ENCODE assay signal across 23 cellular contexts in the genomic region with DNA sequence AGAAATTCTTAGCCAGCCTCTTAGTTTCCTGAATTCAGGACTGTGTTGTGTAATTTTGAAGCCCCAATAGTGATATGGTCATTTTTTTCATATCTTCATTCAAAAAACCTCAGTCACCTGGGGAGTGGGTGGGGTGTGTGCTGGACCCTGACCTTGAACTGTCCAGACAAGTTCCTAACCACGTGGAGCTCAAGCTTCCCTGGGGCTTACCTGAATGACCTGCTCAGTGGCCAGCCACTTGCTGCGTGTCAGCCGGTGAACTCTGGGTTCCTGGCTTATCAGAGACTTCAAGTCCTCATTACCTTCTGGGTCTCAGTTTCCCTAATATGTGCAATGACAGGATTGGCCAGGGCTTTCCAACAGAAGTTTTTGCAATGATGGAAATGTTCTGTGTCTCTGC. TPM values are rescaled to one million over a fixed set of nuclear protein-coding genes. Genes with fewer than 3 reads are reported as not detected.
DNase-seq lines count a peak whose midpoint lies in the region; ATAC-seq, FAIRE-seq and TF ChIP-seq lines count a peak whose summit lies in the region.
"Had no signal": no experiment of that assay in that cellular context is flagged by ENCODE, and none has a peak within 500 bp of the region (broad histone marks: within the 10 kb centered on the region; RNA-seq: fewer than 3 reads in every experiment).

No MANE protein-coding gene starts in this region.

- in situ Hi-C loops in HepG2 (cut with HindIII; ENCODE audit: extremely low pct_ligation_motif_present, low pct_unique_long_range_greater_than_20kb), result no loop called here

- H3K9me3 ChIP-seq in BLaER1 (peaks cover 76% of the 10 kb centered on the region), HepG2 (ENCODE audit: low read length) (peaks cover 44% of the 10 kb centered on the region), neural progenitor cell (ENCODE audit: low read depth) (peaks cover 19% of the 10 kb centered on the region)

- H3K4me3 Mint-ChIP-seq in neural progenitor cell, result no peak overlapping the region
- H3K4me3 Mint-ChIP-seq: CD4-positive, CD25-positive, alpha-beta regulatory T cell; CD8-positive, alpha-beta memory T cell; HFFc6; IgD-negative memory B cell had no signal

- H3K27ac ChIP-seq in BLaER1, result no peak overlapping the region
- no peak overlapping the region for H3K27ac ChIP-seq in coronary artery
- H3K27ac ChIP-seq in HepG2 (ENCODE audit: extremely low read length, insufficient read depth, low read length), result no peak overlapping the region
- H3K27ac ChIP-seq in neural progenitor cell, result peak overlapping the region; percentile 36
- H3K27ac ChIP-seq: 22Rv1, HL-60 had no signal

- TF ChIP-seq EP300 in HepG2 (IDR thresholded peaks at IDR 0.05; ENCODE audit: low read depth in 2 of 2, low read length in 2 of 2) (no peak), HepG2 (CRISPR knock-in tag; IDR thresholded peaks at IDR 0.05; ENCODE audit: borderline replicate concordance) (no peak)

- TF ChIP-seq RAD21 in HepG2 (CRISPR knock-in tag; IDR thresholded peaks at IDR 0.05), result no peak

- CTCF ChIA-PET in HepG2 (lab: Yijun Ruan, JAX; ENCODE audit: low intra/inter-chr PET ratio, low total read pairs), result no interaction called here

- H4K20me1 ChIP-seq in BLaER1 (peaks cover 38% of the 10 kb centered on the region), HepG2 (ENCODE audit: insufficient read depth, low read length) (no peaks in the 10 kb centered on the region), neural progenitor cell (ENCODE audit: low read depth) (no peaks in the 10 kb centered on the region)

- H3F3A ChIP-seq in neural progenitor cell (ENCODE audit: low read depth), result peaks cover 14% of the 10 kb centered on the region

- peaks cover 40% of the 10 kb centered on the region for H3K36me3 ChIP-seq in BLaER1
- no peaks in the 10 kb centered on the region for H3K36me3 ChIP-seq in HepG2 (replicated peaks in 1 of 2; ENCODE audit: control insufficient read depth in 1 of 2, insufficient read depth in 2 of 2, low read length in 2 of 2)
- no peaks in the 10 kb centered on the region for H3K36me3 ChIP-seq in neural progenitor cell

- peak overlapping the region; percentile 37; the same call in 1 of the 2 replicates for H3K4me2 ChIP-seq in BLaER1
- no peak overlapping the region for H3K4me2 ChIP-seq in HepG2 (ENCODE audit: low read depth, low read length)
- H3K4me2 ChIP-seq in neural progenitor cell, result peak overlapping the region; percentile 8

- H3K4me3 ChIP-seq in BLaER1 (no peak overlapping the region), coronary artery (no peak overlapping the region), HepG2 (replicated peaks in 1 of 3; ENCODE audit: insufficient read depth in 1 of 3, low read depth in 2 of 3, low read length in 3 of 3) (no peak overlapping the region), neural progenitor cell (no peak overlapping the region)

- H3K79me2 ChIP-seq in HepG2 (ENCODE audit: insufficient read depth, low read length) (peaks cover 13% of the 10 kb centered on the region), neural progenitor cell (ENCODE audit: low read depth) (no peaks in the 10 kb centered on the region)

- peaks cover 15% of the 10 kb centered on the region for H3K36me3 Mint-ChIP-seq in neural progenitor cell

- H3K27ac Mint-ChIP-seq in neural progenitor cell, result no peak overlapping the region
- H3K27ac Mint-ChIP-seq: CD4-positive, CD25-positive, alpha-beta regulatory T cell; CD8-positive, alpha-beta memory T cell; HFFc6; IgD-negative memory B cell had no signal

- BruUV-seq in HepG2 (replicated peaks; lab: Mats Ljungman, UMichigan), result no TSS peak

- ATAC-seq in HepG2 (no peak), GM18502 (IDR thresholded peaks at IDR 0.05; ENCODE audit: poor library complexity, unreplicated experiment) (no peak), HG03378 (IDR thresholded peaks at IDR 0.05; ENCODE audit: unreplicated experiment) (no peak)

- intact Hi-C loops in HepG2 (cut with micrococcal nuclease; ENCODE audit: unreplicated experiment), result no loop called here

- no peaks in the 10 kb centered on the region for H3K27me3 ChIP-seq in BLaER1
- no peaks in the 10 kb centered on the region for H3K27me3 ChIP-seq in HepG2 (ENCODE audit: control insufficient read depth in 1 of 2, insufficient read depth in 2 of 2, low read length in 2 of 2)
- no peaks in the 10 kb centered on the region for H3K27me3 ChIP-seq in neural progenitor cell

- H3K27me3 Mint-ChIP-seq in neural progenitor cell (ENCODE audit: insufficient read depth, low read depth), result peaks cover 4% of the 10 kb centered on the region
- H3K27me3 Mint-ChIP-seq: CD4-positive, CD25-positive, alpha-beta regulatory T cell; CD8-positive, alpha-beta memory T cell; IgD-negative memory B cell had no signal

- POLR2A ChIA-PET in HepG2 (lab: Yijun Ruan, JAX), result no interaction called here

- H2AFZ ChIP-seq in HepG2 (ENCODE audit: low read length) (no peak overlapping the region), neural progenitor cell (replicated peaks) (no peak overlapping the region)

- H3K4me1 ChIP-seq in BLaER1 (peaks cover 30% of the 10 kb centered on the region), HepG2 (ENCODE audit: insufficient read depth, low read length) (peaks cover 15% of the 10 kb centered on the region), neural progenitor cell (peaks cover 26% of the 10 kb centered on the region)

- DNase-seq in coronary artery (ENCODE audit: low spot score), result peak; percentile 21
- no peak for DNase-seq in HepG2 (ENCODE audit: low spot score)
- no peak for DNase-seq in neural progenitor cell (ENCODE audit: low spot score)
- DNase-seq in COR-L47 (lab: John Stamatoyannopoulos, UW), result no peak
- DNase-seq in activated CD4-positive, alpha-beta T cell treated with anti-CD3 and anti-CD28 coated beads, Interleukin-2, amount 50 U/mL, for 48 hours, result no peak
- DNase-seq: C1 segment of cervical spinal cord; Caco-2; CD4-positive, CD25-positive, alpha-beta regulatory T cell; CD8-positive, alpha-beta memory T cell; HCEC 1CT; HFFc6; Karpas-422; KBM-7 had no signal

- no peak overlapping the region for H3K9ac ChIP-seq in BLaER1
- no peak overlapping the region for H3K9ac ChIP-seq in HepG2 (ENCODE audit: insufficient read depth, low read depth, low read length)
- H3K9ac ChIP-seq in neural progenitor cell, result no peak overlapping the region

- H3K9me3 Mint-ChIP-seq in neural progenitor cell, result peaks cover 59% of the 10 kb centered on the region

- TF ChIP-seq CTCF in coronary artery (IDR thresholded peaks at IDR 0.05) (no peak), HepG2 (CRISPR knock-in tag; IDR thresholded peaks at IDR 0.05) (no peak), neural progenitor cell (IDR thresholded peaks at IDR 0.05) (no peak)

- 40% methylated on average over 2 of the region's 3 CpGs for WGBS in HepG2 (ENCODE audit: low lambda C conversion rate)

- no peak for TF ChIP-seq POLR2A in HepG2 (IDR thresholded peaks at IDR 0.05; ENCODE audit: insufficient read depth in 1 of 2, low read depth in 2 of 2, low read length in 2 of 2)

- peaks cover 17% of the 10 kb centered on the region for H3K4me1 Mint-ChIP-seq in neural progenitor cell

- no peak for FAIRE-seq in HepG2 (lab: Jason Lieb, UNC)
- FAIRE-seq: D721Med, G401.6, GM12891, GM18507 had no signal

TF ChIP-seq in HepG2, 621 proteins besides CTCF, POLR2A, EP300 and RAD21 (continues in another document):
- TF ChIP-seq ZSCAN9 (CRISPR knock-in tag; IDR thresholded peaks at IDR 0.05; ENCODE audit: borderline replicate concordance), result no peak
- no peak for TF ChIP-seq LCORL (IDR thresholded peaks at IDR 0.05)
- TF ChIP-seq LCORL (CRISPR knock-in tag; IDR thresholded peaks at IDR 0.05), result no peak
- no peak for TF ChIP-seq PAWR (CRISPR knock-in tag; IDR thresholded peaks at IDR 0.05; ENCODE audit: borderline replicate concordance)
- TF ChIP-seq ZNF670 (CRISPR knock-in tag; IDR thresholded peaks at IDR 0.05; ENCODE audit: borderline replicate concordance), result no peak
- TF ChIP-seq ZNF570 (CRISPR knock-in tag; IDR thresholded peaks at IDR 0.05; ENCODE audit: borderline replicate concordance), result no peak
- TF ChIP-seq RXRB (CRISPR knock-in tag; IDR thresholded peaks at IDR 0.05; ENCODE audit: borderline replicate concordance), result no peak
- TF ChIP-seq RARA (CRISPR knock-in tag; IDR thresholded peaks at IDR 0.05), result 0 out of 2 replicates have a peak, but pooled peaks have one; percentile 40
- no peak for TF ChIP-seq DR1 (CRISPR knock-in tag; IDR thresholded peaks at IDR 0.05)
- TF ChIP-seq ZNF251 (CRISPR knock-in tag; IDR thresholded peaks at IDR 0.05), result no peak
- TF ChIP-seq HNF4A (CRISPR knock-in tag; IDR thresholded peaks at IDR 0.05), result peak; percentile 22; the same call in 1 of the 2 replicates
- TF ChIP-seq MYC (CRISPR knock-in tag; IDR thresholded peaks at IDR 0.05; ENCODE audit: borderline replicate concordance), result peak; percentile 33; the same call in 1 of the 2 replicates

RNA-seq across cellular contexts. Expression of a gene that starts 27.1 kb away (rescaled TPM):
- 19.5 and 20.7 TPM in 2 replicates for total RNA-seq in HepG2 (2016; rRNA removed; fragmentation: Illumina TruSeq; extraction: Trizol)
- total RNA-seq in HepG2 (2016; cell fraction: cytosol; rRNA removed; fragmentation: Illumina TruSeq; extraction: Trizol; ENCODE audit: low read depth), result 4.8 and 5.5 TPM in 2 replicates
- 19.7 and 23.1 TPM in 2 replicates for total RNA-seq in HepG2 (2016; cell fraction: insoluble cytoplasmic fraction; rRNA removed; fragmentation: Illumina TruSeq; extraction: Trizol)
- 5.1 and 5.4 TPM in 2 replicates for total RNA-seq in HepG2 (2016; cell fraction: membrane; rRNA removed; fragmentation: Illumina TruSeq; extraction: Trizol)
- 17.5 and 20.2 TPM in 2 replicates for total RNA-seq in HepG2 (2016; cell fraction: nucleus; rRNA removed; fragmentation: Illumina TruSeq; extraction: Trizol)
- polyA plus RNA-seq in HepG2 (2011; rRNA removed), result 12.0 and 12.6 TPM in 2 replicates
- polyA plus RNA-seq in HepG2 (2011; cell fraction: cytosol; rRNA removed), result 16.4 and 22.8 TPM in 2 replicates
- polyA plus RNA-seq in HepG2 (2011; cell fraction: nucleus; rRNA removed), result 11.0 and 11.8 TPM in 2 replicates
- 8.0 and 10.5 TPM in 2 replicates for polyA plus RNA-seq in HepG2 (2012)
- polyA plus RNA-seq in HepG2 (2016; cell fraction: cytosol; fragmentation: Illumina TruSeq; extraction: Trizol; ENCODE audit: low read depth), result 4.0 and 4.2 TPM in 2 replicates
- polyA plus RNA-seq in HepG2 (2016; cell fraction: insoluble cytoplasmic fraction; fragmentation: Illumina TruSeq; extraction: Trizol; ENCODE audit: low read depth), result 16.3 and 18.9 TPM in 2 replicates
- polyA plus RNA-seq in HepG2 (2016; cell fraction: membrane; fragmentation: Illumina TruSeq; extraction: Trizol; ENCODE audit: low read depth), result 4.2 and 4.7 TPM in 2 replicates
- 11.8 and 13.5 TPM in 2 replicates for polyA plus RNA-seq in HepG2 (2016; cell fraction: nucleus; fragmentation: Illumina TruSeq; extraction: Trizol; ENCODE audit: insufficient read depth, low read depth)
- 11.9 and 13.9 TPM in 2 replicates for polyA minus RNA-seq in HepG2 (2011; rRNA and poly(A)+ RNA removed; ENCODE audit: low replicate concordance)
- 4.1 and 4.6 TPM in 2 replicates for polyA minus RNA-seq in HepG2 (2011; cell fraction: cytosol; rRNA and poly(A)+ RNA removed)
- polyA minus RNA-seq in HepG2 (2011; cell fraction: nucleus; rRNA and poly(A)+ RNA removed), result 30.2 and 31.9 TPM in 2 replicates
- 17.5 and 31.3 TPM in 2 replicates for total RNA-seq in neural progenitor cell (ENCODE audit: low replicate concordance)
